9 cellular contexts compared by ENCODE assay signal in genomic region chr15:29364429-29365078, GRCh38.
A peak's percentile ranks its signal among the peaks of the same experiment; 100 is the strongest.
DNase-seq lines count a peak whose midpoint lies in the region; ATAC-seq and TF ChIP-seq lines count a peak whose summit lies in the region.
"Had no signal": no experiment of that assay in that cellular context is flagged by ENCODE, and none has a peak within 500 bp of the region (broad histone marks: within the 10 kb centered on the region; RNA-seq: fewer than 3 reads in every experiment).

No MANE protein-coding gene starts in this region.

- H3K4me3 Mint-ChIP-seq in activated naive CD4-positive, alpha-beta T cell treated with anti-CD3 and anti-CD28 coated beads, Interleukin-2, amount 10 ng/mL, durations not matched to agents 7 days and 5 days, result no peak overlapping the region

- H3K4me1 Mint-ChIP-seq in activated naive CD4-positive, alpha-beta T cell treated with anti-CD3 and anti-CD28 coated beads, Interleukin-2, amount 10 ng/mL, durations not matched to agents 7 days and 5 days, result no peaks in the 10 kb centered on the region

- H3K9ac ChIP-seq in HUES48 (ENCODE audit: low read depth, low read length) (no peak overlapping the region), adipocyte (ENCODE audit: low read length) (no peak overlapping the region)

- peak; percentile 51 for ATAC-seq in left lung
- no peak for ATAC-seq in HG03196 (IDR thresholded peaks at IDR 0.05; ENCODE audit: unreplicated experiment)
- ATAC-seq: pancreas had no signal

- CTCF ChIA-PET in activated naive CD4-positive, alpha-beta T cell treated with anti-CD3 and anti-CD28 coated beads, Interleukin-2, amount 10 ng/mL, durations not matched to agents 7 days and 5 days (lab: Charles Lee), result no interaction called here

- intact Hi-C loops in left lung (cut with DNase I), result no loop called here

- DNase-seq in BE2C (no peak), adipocyte (ENCODE audit: low read depth) (peak; percentile 50), left lung (no peak), hepatic stellate cell (ENCODE audit: low spot score) (no peak)
- DNase-seq in activated CD8-positive, alpha-beta memory T cell treated with anti-CD3 and anti-CD28 coated beads for 24 hours, result no peak
- no peak for DNase-seq in activated naive CD4-positive, alpha-beta T cell treated with anti-CD3 and anti-CD28 coated beads, Interleukin-2, amount 10 ng/mL, durations not matched to agents 7 days and 5 days
- DNase-seq: pancreas had no signal

- peaks cover 12% of the 10 kb centered on the region for H3K9me3 Mint-ChIP-seq in activated naive CD4-positive, alpha-beta T cell treated with anti-CD3 and anti-CD28 coated beads, Interleukin-2, amount 10 ng/mL, durations not matched to agents 7 days and 5 days

- peaks cover 9% of the 10 kb centered on the region for H3K27me3 ChIP-seq in BE2C
- H3K27me3 ChIP-seq in HUES48 (ENCODE audit: control insufficient read depth, insufficient read depth, low read length), result no peaks in the 10 kb centered on the region
- H3K27me3 ChIP-seq in adipocyte (replicated peaks; ENCODE audit: control insufficient read depth, insufficient read depth, low read length), result peaks cover 5% of the 10 kb centered on the region
- H3K27me3 ChIP-seq in left lung, result peaks cover 0 to 4% of the 10 kb centered on the region in 2 donors
- H3K27me3 ChIP-seq: pancreas had no signal

- TF ChIP-seq CTCF in BE2C (IDR thresholded peaks at IDR 0.05; ENCODE audit: low read depth, low read length) (0 out of 2 replicates have a peak, but pooled peaks have one; percentile 19), left lung (IDR thresholded peaks at IDR 0.05) (no peak)

- H3K36me3 ChIP-seq in BE2C (no peaks in the 10 kb centered on the region), HUES48 (ENCODE audit: control insufficient read depth, insufficient read depth, low read length) (no peaks in the 10 kb centered on the region), adipocyte (ENCODE audit: control insufficient read depth, insufficient read depth, low read length, severe bottlenecking) (no peaks in the 10 kb centered on the region), left lung (no peaks in the 10 kb centered on the region)
- H3K36me3 ChIP-seq: pancreas had no signal

- H3K36me3 Mint-ChIP-seq in activated naive CD4-positive, alpha-beta T cell treated with anti-CD3 and anti-CD28 coated beads, Interleukin-2, amount 10 ng/mL, durations not matched to agents 7 days and 5 days, result no peaks in the 10 kb centered on the region

- H3K4me1 ChIP-seq in BE2C, result no peaks in the 10 kb centered on the region
- peaks cover 5% of the 10 kb centered on the region; the same call in 1 of the 2 replicates for H3K4me1 ChIP-seq in HUES48 (ENCODE audit: control insufficient read depth, insufficient read depth, low read length)
- peaks cover 6% of the 10 kb centered on the region for H3K4me1 ChIP-seq in adipocyte (ENCODE audit: control insufficient read depth, insufficient read depth, low read length)
- H3K4me1 ChIP-seq in left lung, result no peaks in the 10 kb centered on the region
- H3K4me1 ChIP-seq: pancreas had no signal

- peaks cover 6% of the 10 kb centered on the region for H3K27me3 Mint-ChIP-seq in activated naive CD4-positive, alpha-beta T cell treated with anti-CD3 and anti-CD28 coated beads, Interleukin-2, amount 10 ng/mL, durations not matched to agents 7 days and 5 days

- H3K4me3 ChIP-seq in BE2C (ENCODE audit: low read depth, low read length), result no peak overlapping the region
- H3K4me3 ChIP-seq in HUES48 (ENCODE audit: low read depth, low read length), result no peak overlapping the region
- H3K4me3 ChIP-seq in adipocyte (ENCODE audit: low read length), result no peak overlapping the region
- H3K4me3 ChIP-seq in left lung, result no peak overlapping the region
- H3K4me3 ChIP-seq: pancreas had no signal

- no peaks in the 10 kb centered on the region for H3K9me3 ChIP-seq in BE2C
- peaks cover 9% of the 10 kb centered on the region for H3K9me3 ChIP-seq in HUES48 (ENCODE audit: control insufficient read depth, insufficient read depth, low read length)
- H3K9me3 ChIP-seq in adipocyte (ENCODE audit: control insufficient read depth, low read length), result peaks cover 12% of the 10 kb centered on the region
- H3K9me3 ChIP-seq in left lung, result peaks cover 0 to 19% of the 10 kb centered on the region in 2 donors
- H3K9me3 ChIP-seq: pancreas had no signal

- no peak overlapping the region for H3K27ac Mint-ChIP-seq in activated naive CD4-positive, alpha-beta T cell treated with anti-CD3 and anti-CD28 coated beads, Interleukin-2, amount 10 ng/mL, durations not matched to agents 7 days and 5 days

- peak overlapping the region; percentile 70 for H3K27ac ChIP-seq in HUES48 (ENCODE audit: low read depth, low read length)
- no peak overlapping the region for H3K27ac ChIP-seq in left lung
- H3K27ac ChIP-seq: pancreas had no signal
